1 cellular context compared by ENCODE assay signal in the genomic region with DNA sequence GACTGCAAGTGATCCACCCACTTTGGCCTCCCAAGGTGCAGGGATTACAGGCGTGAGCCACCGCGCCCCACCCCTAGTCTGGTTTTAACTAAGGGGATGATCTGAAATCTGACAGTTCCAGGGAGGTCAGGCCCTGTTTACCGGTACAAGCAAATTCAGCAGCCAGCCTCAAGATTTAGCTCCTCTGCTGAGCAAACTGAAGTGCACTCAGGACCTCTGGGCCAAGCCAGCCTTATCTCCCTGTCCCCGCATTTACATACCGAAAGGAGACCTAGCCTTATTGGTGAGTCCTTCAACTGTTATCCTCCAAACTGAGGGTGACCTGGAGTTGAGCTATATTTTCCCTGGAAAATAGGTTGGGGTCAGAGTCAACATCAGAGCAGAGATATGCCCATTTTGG.
TF ChIP-seq lines count a peak whose summit lies in the region.

No MANE protein-coding gene starts in this region.

TF ChIP-seq in K562, 482 proteins besides CTCF, POLR2A, EP300 and RAD21:
- TF ChIP-seq KDM1A (IDR thresholded peaks at IDR 0.05): 0 out of 4 replicates have a peak, but pooled peaks of 1 of the 2 experiments have one; percentile 37
- peak; percentile 81; the same call in 1 of the 2 replicates for TF ChIP-seq HMBOX1 (IDR thresholded peaks at IDR 0.05)
- TF ChIP-seq ZNF584 (CRISPR knock-in tag; IDR thresholded peaks at IDR 0.05; ENCODE audit: low read depth): no peak
- peak; percentile 20 for TF ChIP-seq TBP (optimal IDR thresholded peaks at IDR 0.05; ENCODE audit: low read depth, low read length)
